ENCODE assay signal across 1 cellular context in genomic region chr19:46529622-46530451, GRCh38.
TF ChIP-seq lines count a peak whose summit lies in the region.

No MANE protein-coding gene starts in this region.

TF ChIP-seq in K562, 482 proteins besides CTCF, POLR2A, EP300 and RAD21 (continued from another document and continues in another):
- TF ChIP-seq AFF4 (CRISPR knock-in tag; IDR thresholded peaks at IDR 0.05) (peak; percentile 51; the same call in 1 of the 2 replicates), DACH1 (IDR thresholded peaks at IDR 0.05; ENCODE audit: partially characterized antibody) (peak; percentile 54), FOXO4 (CRISPR knock-in tag; IDR thresholded peaks at IDR 0.05) (no peak), HNRNPUL1 (IDR thresholded peaks at IDR 0.05; ENCODE audit: low read length) (no peak), TEAD4 (IDR thresholded peaks at IDR 0.05; ENCODE audit: low read length) (peak; percentile 35; the same call in 1 of the 2 replicates), TEAD4 (CRISPR knock-in tag; IDR thresholded peaks at IDR 0.05; ENCODE audit: borderline replicate concordance) (no peak), HDGF (IDR thresholded peaks at IDR 0.05) (0 out of 2 replicates have a peak, but pooled peaks have one; percentile 78), MBD2 (IDR thresholded peaks at IDR 0.05; ENCODE audit: borderline replicate concordance, low read depth) (no peak), KLF16 (IDR thresholded peaks at IDR 0.05) (0 out of 2 replicates have a peak, but pooled peaks have one; percentile 12), E2F1 (CRISPR knock-in tag; IDR thresholded peaks at IDR 0.05) (no peak), HLTF (IDR thresholded peaks at IDR 0.05) (no peak), ZNF668 (CRISPR knock-in tag; IDR thresholded peaks at IDR 0.05) (0 out of 2 replicates have a peak, but pooled peaks have one; percentile 53), SIRT6 (IDR thresholded peaks at IDR 0.05; ENCODE audit: low read depth, low read length) (no peak), ZNF277 (CRISPR knock-in tag; IDR thresholded peaks at IDR 0.05; ENCODE audit: borderline replicate concordance) (no peak), SMARCA5 (IDR thresholded peaks at IDR 0.05) (peak; percentile 98), ARID1B (IDR thresholded peaks at IDR 0.05) (0 out of 2 replicates have a peak, but pooled peaks have one; percentile 28), NFIC (IDR thresholded peaks at IDR 0.05) (0 out of 2 replicates have a peak, but pooled peaks have one; percentile 5), SREBF1 (IDR thresholded peaks at IDR 0.05; ENCODE audit: borderline replicate concordance, low read depth, low read length) (no peak), DDX20 (tag; IDR thresholded peaks at IDR 0.05; ENCODE audit: low read depth) (no peak), SMAD4 (CRISPR knock-in tag; conservative IDR thresholded peaks at IDR 0.05) (peak; percentile 21; the same call in 1 of the 2 replicates), MNT (conservative IDR thresholded peaks at IDR 0.05) (peak in 1 of 2 experiments; percentile 36; a peak in 1 of 4 replicates), TCFL5 (CRISPR knock-in tag; conservative IDR thresholded peaks at IDR 0.05) (no peak), SMC3 (conservative IDR thresholded peaks at IDR 0.05; ENCODE audit: insufficient read depth, low read depth, low read length) (peak; percentile 94), CBX1 (IDR thresholded peaks at IDR 0.05; ENCODE audit: low read depth) (peak; percentile 92), CBFA2T3 (IDR thresholded peaks at IDR 0.05) (0 out of 2 replicates have a peak, but pooled peaks have one; percentile 5), DMBX1 (CRISPR knock-in tag; IDR thresholded peaks at IDR 0.05; ENCODE audit: borderline replicate concordance) (peak; percentile 54; the same call in 1 of the 2 replicates), NFE2 (IDR thresholded peaks at IDR 0.05; ENCODE audit: low read depth) (0 out of 2 replicates have a peak, but pooled peaks have one; percentile 4), RBM25 (IDR thresholded peaks at IDR 0.05; ENCODE audit: low read depth, low read length, severe bottlenecking) (peak; percentile 97), ARID2 (IDR thresholded peaks at IDR 0.05) (peak; percentile 68; the same call in 1 of the 2 replicates), KDM5B (IDR thresholded peaks at IDR 0.05; ENCODE audit: insufficient replicate concordance, low read depth, low read length) (no peak), MAFF (IDR thresholded peaks at IDR 0.05; ENCODE audit: low read length) (no peak)
- TF ChIP-seq, protein P1, sequence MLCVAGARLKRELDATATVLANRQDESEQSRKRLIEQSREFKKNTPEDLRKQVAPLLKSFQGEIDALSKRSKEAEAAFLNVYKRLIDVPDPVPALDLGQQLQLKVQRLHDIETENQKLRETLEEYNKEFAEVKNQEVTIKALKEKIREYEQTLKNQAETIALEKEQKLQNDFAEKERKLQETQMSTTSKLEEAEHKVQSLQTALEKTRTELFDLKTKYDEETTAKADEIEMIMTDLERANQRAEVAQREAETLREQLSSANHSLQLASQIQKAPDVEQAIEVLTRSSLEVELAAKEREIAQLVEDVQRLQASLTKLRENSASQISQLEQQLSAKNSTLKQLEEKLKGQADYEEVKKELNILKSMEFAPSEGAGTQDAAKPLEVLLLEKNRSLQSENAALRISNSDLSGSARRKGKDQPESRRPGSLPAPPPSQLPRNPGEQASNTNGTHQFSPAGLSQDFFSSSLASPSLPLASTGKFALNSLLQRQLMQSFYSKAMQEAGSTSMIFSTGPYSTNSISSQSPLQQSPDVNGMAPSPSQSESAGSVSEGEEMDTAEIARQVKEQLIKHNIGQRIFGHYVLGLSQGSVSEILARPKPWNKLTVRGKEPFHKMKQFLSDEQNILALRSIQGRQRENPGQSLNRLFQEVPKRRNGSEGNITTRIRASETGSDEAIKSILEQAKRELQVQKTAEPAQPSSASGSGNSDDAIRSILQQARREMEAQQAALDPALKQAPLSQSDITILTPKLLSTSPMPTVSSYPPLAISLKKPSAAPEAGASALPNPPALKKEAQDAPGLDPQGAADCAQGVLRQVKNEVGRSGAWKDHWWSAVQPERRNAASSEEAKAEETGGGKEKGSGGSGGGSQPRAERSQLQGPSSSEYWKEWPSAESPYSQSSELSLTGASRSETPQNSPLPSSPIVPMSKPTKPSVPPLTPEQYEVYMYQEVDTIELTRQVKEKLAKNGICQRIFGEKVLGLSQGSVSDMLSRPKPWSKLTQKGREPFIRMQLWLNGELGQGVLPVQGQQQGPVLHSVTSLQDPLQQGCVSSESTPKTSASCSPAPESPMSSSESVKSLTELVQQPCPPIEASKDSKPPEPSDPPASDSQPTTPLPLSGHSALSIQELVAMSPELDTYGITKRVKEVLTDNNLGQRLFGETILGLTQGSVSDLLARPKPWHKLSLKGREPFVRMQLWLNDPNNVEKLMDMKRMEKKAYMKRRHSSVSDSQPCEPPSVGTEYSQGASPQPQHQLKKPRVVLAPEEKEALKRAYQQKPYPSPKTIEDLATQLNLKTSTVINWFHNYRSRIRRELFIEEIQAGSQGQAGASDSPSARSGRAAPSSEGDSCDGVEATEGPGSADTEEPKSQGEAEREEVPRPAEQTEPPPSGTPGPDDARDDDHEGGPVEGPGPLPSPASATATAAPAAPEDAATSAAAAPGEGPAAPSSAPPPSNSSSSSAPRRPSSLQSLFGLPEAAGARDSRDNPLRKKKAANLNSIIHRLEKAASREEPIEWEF (CRISPR knock-in tag; IDR thresholded peaks at IDR 0.05), result peak; percentile 74; the same call in 1 of the 2 replicates
- TF ChIP-seq, protein P2, sequence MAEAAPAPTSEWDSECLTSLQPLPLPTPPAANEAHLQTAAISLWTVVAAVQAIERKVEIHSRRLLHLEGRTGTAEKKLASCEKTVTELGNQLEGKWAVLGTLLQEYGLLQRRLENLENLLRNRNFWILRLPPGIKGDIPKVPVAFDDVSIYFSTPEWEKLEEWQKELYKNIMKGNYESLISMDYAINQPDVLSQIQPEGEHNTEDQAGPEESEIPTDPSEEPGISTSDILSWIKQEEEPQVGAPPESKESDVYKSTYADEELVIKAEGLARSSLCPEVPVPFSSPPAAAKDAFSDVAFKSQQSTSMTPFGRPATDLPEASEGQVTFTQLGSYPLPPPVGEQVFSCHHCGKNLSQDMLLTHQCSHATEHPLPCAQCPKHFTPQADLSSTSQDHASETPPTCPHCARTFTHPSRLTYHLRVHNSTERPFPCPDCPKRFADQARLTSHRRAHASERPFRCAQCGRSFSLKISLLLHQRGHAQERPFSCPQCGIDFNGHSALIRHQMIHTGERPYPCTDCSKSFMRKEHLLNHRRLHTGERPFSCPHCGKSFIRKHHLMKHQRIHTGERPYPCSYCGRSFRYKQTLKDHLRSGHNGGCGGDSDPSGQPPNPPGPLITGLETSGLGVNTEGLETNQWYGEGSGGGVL (CRISPR knock-in tag; IDR thresholded peaks at IDR 0.05), result no peak
- TF ChIP-seq, protein P3, sequence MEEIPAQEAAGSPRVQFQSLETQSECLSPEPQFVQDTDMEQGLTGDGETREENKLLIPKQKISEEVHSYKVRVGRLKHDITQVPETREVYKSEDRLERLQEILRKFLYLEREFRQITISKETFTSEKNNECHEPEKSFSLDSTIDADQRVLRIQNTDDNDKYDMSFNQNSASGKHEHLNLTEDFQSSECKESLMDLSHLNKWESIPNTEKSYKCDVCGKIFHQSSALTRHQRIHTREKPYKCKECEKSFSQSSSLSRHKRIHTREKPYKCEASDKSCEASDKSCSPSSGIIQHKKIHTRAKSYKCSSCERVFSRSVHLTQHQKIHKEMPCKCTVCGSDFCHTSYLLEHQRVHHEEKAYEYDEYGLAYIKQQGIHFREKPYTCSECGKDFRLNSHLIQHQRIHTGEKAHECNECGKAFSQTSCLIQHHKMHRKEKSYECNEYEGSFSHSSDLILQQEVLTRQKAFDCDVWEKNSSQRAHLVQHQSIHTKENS (CRISPR knock-in tag; IDR thresholded peaks at IDR 0.05), result no peak
- TF ChIP-seq, protein P4, sequence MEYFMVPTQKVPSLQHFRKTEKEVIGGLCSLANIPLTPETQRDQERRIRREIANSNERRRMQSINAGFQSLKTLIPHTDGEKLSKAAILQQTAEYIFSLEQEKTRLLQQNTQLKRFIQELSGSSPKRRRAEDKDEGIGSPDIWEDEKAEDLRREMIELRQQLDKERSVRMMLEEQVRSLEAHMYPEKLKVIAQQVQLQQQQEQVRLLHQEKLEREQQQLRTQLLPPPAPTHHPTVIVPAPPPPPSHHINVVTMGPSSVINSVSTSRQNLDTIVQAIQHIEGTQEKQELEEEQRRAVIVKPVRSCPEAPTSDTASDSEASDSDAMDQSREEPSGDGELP (CRISPR knock-in tag; IDR thresholded peaks at IDR 0.05; ENCODE audit: borderline replicate concordance), result 0 out of 2 replicates have a peak, but pooled peaks have one; percentile 23
- TF ChIP-seq, protein P5, sequence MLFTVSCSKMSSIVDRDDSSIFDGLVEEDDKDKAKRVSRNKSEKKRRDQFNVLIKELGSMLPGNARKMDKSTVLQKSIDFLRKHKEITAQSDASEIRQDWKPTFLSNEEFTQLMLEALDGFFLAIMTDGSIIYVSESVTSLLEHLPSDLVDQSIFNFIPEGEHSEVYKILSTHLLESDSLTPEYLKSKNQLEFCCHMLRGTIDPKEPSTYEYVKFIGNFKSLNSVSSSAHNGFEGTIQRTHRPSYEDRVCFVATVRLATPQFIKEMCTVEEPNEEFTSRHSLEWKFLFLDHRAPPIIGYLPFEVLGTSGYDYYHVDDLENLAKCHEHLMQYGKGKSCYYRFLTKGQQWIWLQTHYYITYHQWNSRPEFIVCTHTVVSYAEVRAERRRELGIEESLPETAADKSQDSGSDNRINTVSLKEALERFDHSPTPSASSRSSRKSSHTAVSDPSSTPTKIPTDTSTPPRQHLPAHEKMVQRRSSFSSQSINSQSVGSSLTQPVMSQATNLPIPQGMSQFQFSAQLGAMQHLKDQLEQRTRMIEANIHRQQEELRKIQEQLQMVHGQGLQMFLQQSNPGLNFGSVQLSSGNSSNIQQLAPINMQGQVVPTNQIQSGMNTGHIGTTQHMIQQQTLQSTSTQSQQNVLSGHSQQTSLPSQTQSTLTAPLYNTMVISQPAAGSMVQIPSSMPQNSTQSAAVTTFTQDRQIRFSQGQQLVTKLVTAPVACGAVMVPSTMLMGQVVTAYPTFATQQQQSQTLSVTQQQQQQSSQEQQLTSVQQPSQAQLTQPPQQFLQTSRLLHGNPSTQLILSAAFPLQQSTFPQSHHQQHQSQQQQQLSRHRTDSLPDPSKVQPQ (CRISPR knock-in tag; IDR thresholded peaks at IDR 0.05; ENCODE audit: borderline replicate concordance), result no peak
